In genomic region chr17:42832213-42832933, GRCh38 we compare ENCODE assay signal across 8 cellular contexts. TPM values are rescaled to one million over a fixed set of nuclear protein-coding genes. Genes with fewer than 3 reads are reported as not detected.
A peak's percentile ranks its signal among the peaks of the same experiment; 100 is the strongest.
DNase-seq lines count a peak whose midpoint lies in the region; ATAC-seq and TF ChIP-seq lines count a peak whose summit lies in the region.

No MANE protein-coding gene starts in this region.

- peak overlapping the region; percentile 85 for H2BK120ac ChIP-seq in IMR-90 (ENCODE audit: low read depth, low read length)

- peak overlapping the region; percentile 96 for H4K5ac ChIP-seq in IMR-90 (ENCODE audit: low read depth, low read length)

- H3K9me3 ChIP-seq in IMR-90 (ENCODE audit: control insufficient read depth, insufficient read depth, low read length), result no peaks in the 10 kb centered on the region
- H3K9me3 ChIP-seq in mucosa of rectum (ENCODE audit: control insufficient read depth in 2 of 2, low read length in 2 of 2), result no peaks in the 10 kb centered on the region

- H3K9me1 ChIP-seq in IMR-90 (ENCODE audit: insufficient read depth, low read length), result no peaks in the 10 kb centered on the region

- peak overlapping the region; percentile 100 for H4K8ac ChIP-seq in IMR-90 (ENCODE audit: low read depth in 2 of 2, low read length in 2 of 2)

- TF ChIP-seq CTCF in GM06990 (IDR thresholded peaks at IDR 0.05; ENCODE audit: insufficient read depth, low read length, poor library complexity, severe bottlenecking), result no peak
- TF ChIP-seq CTCF in IMR-90 (conservative IDR thresholded peaks at IDR 0.05; ENCODE audit: low read depth, low read length), result no peak

- peak overlapping the region; percentile 96 for H4K91ac ChIP-seq in IMR-90 (ENCODE audit: insufficient read depth, low read depth, low read length)

- H2BK20ac ChIP-seq in IMR-90 (ENCODE audit: low read depth, low read length), result no peak overlapping the region; the same call in 1 of the 2 replicates

- peak overlapping the region; percentile 96 for H2AFZ ChIP-seq in IMR-90 (replicated peaks; ENCODE audit: low read length, poor library complexity)

- peak overlapping the region; percentile 92; the same call in 1 of the 2 replicates for H3K23ac ChIP-seq in IMR-90 (ENCODE audit: low read depth, low read length)

- H3K27me3 ChIP-seq in GM06990 (replicated peaks; ENCODE audit: control insufficient read depth, insufficient read depth, low read length) (no peaks in the 10 kb centered on the region), IMR-90 (ENCODE audit: control insufficient read depth, insufficient read depth, low read length) (no peaks in the 10 kb centered on the region), mucosa of rectum (ENCODE audit: control insufficient read depth in 2 of 2, insufficient read depth in 2 of 2, low read length in 2 of 2) (no peaks in the 10 kb centered on the region)

- peak; percentile 19 for ATAC-seq in IMR-90 (ENCODE audit: low read depth)

- TF ChIP-seq RAD21 in IMR-90 (IDR thresholded peaks at IDR 0.05; ENCODE audit: low read length), result no peak

- in situ Hi-C loops in IMR-90 (cut with MboI; ENCODE audit: low sequenced_read_pairs), result no loop called here

- H2AK9ac ChIP-seq in IMR-90 (replicated peaks; ENCODE audit: low read depth, low read length, poor library complexity), result peak overlapping the region; percentile 84

- H3K4me3 ChIP-seq in GM06990 (replicated peaks; ENCODE audit: low read depth, low read length), result peak overlapping the region; percentile 99
- peak overlapping the region; percentile 83 for H3K4me3 ChIP-seq in IMR-90 (ENCODE audit: insufficient read depth, low read depth, low read length)
- peak overlapping the region; percentile 93 to 99 for H3K4me3 ChIP-seq in mucosa of rectum (ENCODE audit: low read length in 2 of 2)

- H3K4ac ChIP-seq in IMR-90 (ENCODE audit: low read depth, low read length), result peak overlapping the region; percentile 94

- dilution Hi-C loops in IMR-90 (cut with HindIII; ENCODE audit: low sequenced_read_pairs, unreplicated experiment), result no loop called here

- H3K79me1 ChIP-seq in IMR-90 (ENCODE audit: low read depth in 1 of 2, low read length in 2 of 2), result peaks cover 31 to 47% of the 10 kb centered on the region in 2 experiments

- H3K36me3 ChIP-seq in GM06990 (ENCODE audit: control insufficient read depth, insufficient read depth, low read length) (peaks cover 10% of the 10 kb centered on the region), IMR-90 (ENCODE audit: control insufficient read depth, insufficient read depth, low read length) (peaks cover 11% of the 10 kb centered on the region), mucosa of rectum (ENCODE audit: control insufficient read depth in 2 of 2, insufficient read depth in 2 of 2, low read length in 2 of 2) (peaks cover 6 to 11% of the 10 kb centered on the region in 2 donors)

- 80% methylated on average over 1 of the region's 9 CpGs; no CpG with 5 or more reads in 1 of the 2 experiments for WGBS in IMR-90 (ENCODE audit: extremely low coverage in 2 of 2, insufficient read length in 1 of 2), 2 experiments

- H2BK15ac ChIP-seq in IMR-90 (ENCODE audit: low read depth, low read length), result peak overlapping the region; percentile 77; the same call in 1 of the 3 replicates

- POLR2A ChIA-PET in IMR-90 (lab: Charles Lee; ENCODE audit: unreplicated experiment), result no interaction called here

- CTCF ChIA-PET in IMR-90 (lab: Yijun Ruan, JAX), result interaction anchor here (0.6 to 1.3 kb wide), 2 partner anchors 8 to 52 kb away, joined by 3 read pairs; partner anchors contain the start of genes BECN1 and WNK4

- peak overlapping the region; percentile 95 for H3K14ac ChIP-seq in IMR-90 (replicated peaks; ENCODE audit: low read depth, low read length)

- H3K27ac ChIP-seq in IMR-90 (ENCODE audit: insufficient read depth, low read length) (peak overlapping the region; percentile 74), caudate nucleus (ENCODE audit: low read depth, low read length) (peak overlapping the region; percentile 63), mucosa of rectum (ENCODE audit: low read depth in 2 of 2, low read length in 2 of 2) (peak overlapping the region; percentile 69 to 87)

- H3K9ac ChIP-seq in IMR-90 (ENCODE audit: low read depth, low read length), result peak overlapping the region; percentile 94
- peak overlapping the region; percentile 93 to 94 for H3K9ac ChIP-seq in mucosa of rectum (ENCODE audit: low read depth in 1 of 2, low read length in 2 of 2)

- peak overlapping the region; percentile 98 for H3K4me2 ChIP-seq in IMR-90 (ENCODE audit: low read depth, low read length)

- H3K56ac ChIP-seq in IMR-90 (ENCODE audit: extremely low read depth, insufficient read depth, low read length), result peak overlapping the region; percentile 95

- H3K4me1 ChIP-seq in IMR-90 (ENCODE audit: control insufficient read depth, insufficient read depth, low read length), result 0 out of 2 replicates have a peak, but pooled peaks cover 3% of the 10 kb centered on the region
- H3K4me1 ChIP-seq in mucosa of rectum (ENCODE audit: control insufficient read depth in 2 of 2, insufficient read depth in 2 of 2, low read length in 2 of 2), result peaks cover 11 to 16% of the 10 kb centered on the region in 2 donors

- H2BK5ac ChIP-seq in IMR-90 (ENCODE audit: low read depth, low read length, poor library complexity, severe bottlenecking), result peak overlapping the region; percentile 69

- H3K18ac ChIP-seq in IMR-90 (ENCODE audit: low read depth, low read length), result peak overlapping the region; percentile 62; the same call in 1 of the 2 replicates

- BruUV-seq in IMR-90 (replicated peaks; lab: Mats Ljungman, UMichigan), result no TSS peak

- intact Hi-C loops in IMR-90 (cut with micrococcal nuclease), result no loop called here

- peak overlapping the region; percentile 57 for H2AK5ac ChIP-seq in IMR-90 (ENCODE audit: low read depth, low read length)

- DNase-seq in GM06990 (ENCODE audit: extremely low read depth, insufficient read length) (no peak), IMR-90 (no peak), caudate nucleus (lab: John Stamatoyannopoulos, UW) (no peak), SIG-M5 treated with dmso at 0.1 percent for 504 hours (lab: John Stamatoyannopoulos, UW; ENCODE audit: unreplicated experiment) (no peak), amniotic stem cell (lab: John Stamatoyannopoulos, UW) (no peak), cerebellar nuclear complex (lab: John Stamatoyannopoulos, UW) (no peak), A172 (ENCODE audit: low spot score) (no peak)

- no peak for TF ChIP-seq POLR2A in IMR-90 (IDR thresholded peaks at IDR 0.05; ENCODE audit: low read depth, low read length)

- H4K20me1 ChIP-seq in IMR-90 (ENCODE audit: insufficient read depth, low read length), result peaks cover 4% of the 10 kb centered on the region; the same call in 1 of the 2 replicates

TF ChIP-seq in IMR-90, 13 proteins besides CTCF, POLR2A, EP300 and RAD21:
- TF ChIP-seq RCOR1 (IDR thresholded peaks at IDR 0.05; ENCODE audit: insufficient replicate concordance, low read length) (no peak), CEBPB (IDR thresholded peaks at IDR 0.05; ENCODE audit: low read depth, low read length) (no peak), MAFK (IDR thresholded peaks at IDR 0.05; ENCODE audit: low read depth, low read length) (no peak), MAZ (IDR thresholded peaks at IDR 0.05; ENCODE audit: borderline replicate concordance, low read depth, low read length) (no peak), MXI1 (IDR thresholded peaks at IDR 0.05; ENCODE audit: borderline replicate concordance, low read depth, low read length) (no peak), CHD1 (IDR thresholded peaks at IDR 0.05; ENCODE audit: low read depth, low read length) (no peak), BHLHE40 (IDR thresholded peaks at IDR 0.05; ENCODE audit: low read depth, low read length) (no peak), FOS (IDR thresholded peaks at IDR 0.05; ENCODE audit: low read depth, low read length) (no peak), SMC3 (IDR thresholded peaks at IDR 0.05; ENCODE audit: low read depth, low read length) (no peak)
- TF ChIP-seq, protein P1, sequence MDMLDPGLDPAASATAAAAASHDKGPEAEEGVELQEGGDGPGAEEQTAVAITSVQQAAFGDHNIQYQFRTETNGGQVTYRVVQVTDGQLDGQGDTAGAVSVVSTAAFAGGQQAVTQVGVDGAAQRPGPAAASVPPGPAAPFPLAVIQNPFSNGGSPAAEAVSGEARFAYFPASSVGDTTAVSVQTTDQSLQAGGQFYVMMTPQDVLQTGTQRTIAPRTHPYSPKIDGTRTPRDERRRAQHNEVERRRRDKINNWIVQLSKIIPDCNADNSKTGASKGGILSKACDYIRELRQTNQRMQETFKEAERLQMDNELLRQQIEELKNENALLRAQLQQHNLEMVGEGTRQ (IDR thresholded peaks at IDR 0.05; ENCODE audit: low read depth, low read length), result no peak

RNA-seq across cellular contexts. Expression of gene PSME3, which starts 0.8 kb away (rescaled TPM):
- total RNA-seq in IMR-90 (2012; rRNA removed), result 72.4 and 92.2 TPM in 2 replicates
- polyA plus RNA-seq in IMR-90 (2012; rRNA removed), result 89.4 and 100 TPM in 2 replicates
- 47.7 and 75.9 TPM in 2 replicates for polyA plus RNA-seq in IMR-90 (2012; cell fraction: cytosol; rRNA removed)
- 17.6 and 50.1 TPM in 2 replicates for polyA plus RNA-seq in IMR-90 (2012; cell fraction: nucleus; rRNA removed; ENCODE audit: low replicate concordance)
- 185 and 217 TPM in 2 replicates for total RNA-seq in A172 (2014; rRNA removed; shearing (Covaris generic))

RNA-seq across cellular contexts. Expression of gene BECN1, which starts 8.3 kb away (rescaled TPM):
- 93.9 and 119 TPM in 2 replicates for total RNA-seq in IMR-90 (2012; rRNA removed)
- 73.1 and 84.0 TPM in 2 replicates for polyA plus RNA-seq in IMR-90 (2012; rRNA removed)
- 26.2 and 35.4 TPM in 2 replicates for polyA plus RNA-seq in IMR-90 (2012; cell fraction: cytosol; rRNA removed)
- 31.7 and 64.5 TPM in 2 replicates for polyA plus RNA-seq in IMR-90 (2012; cell fraction: nucleus; rRNA removed; ENCODE audit: low replicate concordance)
- 113 and 134 TPM in 2 replicates for total RNA-seq in A172 (2014; rRNA removed; shearing (Covaris generic))

RNA-seq across cellular contexts. Expression of gene AOC2, which starts 12.0 kb away (rescaled TPM):
- 0.28 and 0.36 TPM in 2 replicates for total RNA-seq in IMR-90 (2012; rRNA removed)
- 0.34 and 0.41 TPM in 2 replicates for polyA plus RNA-seq in IMR-90 (2012; rRNA removed)
- 0.24 and 0.25 TPM in 2 replicates for polyA plus RNA-seq in IMR-90 (2012; cell fraction: cytosol; rRNA removed)
- 2.1 and 2.2 TPM in 2 replicates for polyA plus RNA-seq in IMR-90 (2012; cell fraction: nucleus; rRNA removed; ENCODE audit: low replicate concordance)
- 0.10 TPM in 1 of 2 replicates, not detected in the other for total RNA-seq in A172 (2014; rRNA removed; shearing (Covaris generic))

RNA-seq across cellular contexts. Expression of gene AOC3, which starts 18.6 kb away (rescaled TPM):
- under 0.01 TPM in 1 of 2 replicates, not detected in the other for total RNA-seq in IMR-90 (2012; rRNA removed)
- 0.10 and 0.17 TPM in 2 replicates for polyA plus RNA-seq in IMR-90 (2012; rRNA removed)
- 0.01 and 0.05 TPM in 2 replicates for polyA plus RNA-seq in IMR-90 (2012; cell fraction: cytosol; rRNA removed)
- 0.94 and 1.0 TPM in 2 replicates for polyA plus RNA-seq in IMR-90 (2012; cell fraction: nucleus; rRNA removed; ENCODE audit: low replicate concordance)
- 0.09 and 0.41 TPM in 2 replicates for total RNA-seq in A172 (2014; rRNA removed; shearing (Covaris generic))

RNA-seq across cellular contexts. Expression of gene CNTD1, which starts 33.7 kb away (rescaled TPM):
- not detected in 2 replicates for total RNA-seq in IMR-90 (2012; rRNA removed)
- polyA plus RNA-seq in IMR-90 (2012; rRNA removed), result not detected in 2 replicates
- not detected in 2 replicates for polyA plus RNA-seq in IMR-90 (2012; cell fraction: cytosol; rRNA removed)
- polyA plus RNA-seq in IMR-90 (2012; cell fraction: nucleus; rRNA removed; ENCODE audit: low replicate concordance), result not detected in 2 replicates
- total RNA-seq in A172 (2014; rRNA removed; shearing (Covaris generic)), result 0.03 and 0.29 TPM in 2 replicates
